8 cellular contexts compared by ENCODE assay signal in the genomic region with DNA sequence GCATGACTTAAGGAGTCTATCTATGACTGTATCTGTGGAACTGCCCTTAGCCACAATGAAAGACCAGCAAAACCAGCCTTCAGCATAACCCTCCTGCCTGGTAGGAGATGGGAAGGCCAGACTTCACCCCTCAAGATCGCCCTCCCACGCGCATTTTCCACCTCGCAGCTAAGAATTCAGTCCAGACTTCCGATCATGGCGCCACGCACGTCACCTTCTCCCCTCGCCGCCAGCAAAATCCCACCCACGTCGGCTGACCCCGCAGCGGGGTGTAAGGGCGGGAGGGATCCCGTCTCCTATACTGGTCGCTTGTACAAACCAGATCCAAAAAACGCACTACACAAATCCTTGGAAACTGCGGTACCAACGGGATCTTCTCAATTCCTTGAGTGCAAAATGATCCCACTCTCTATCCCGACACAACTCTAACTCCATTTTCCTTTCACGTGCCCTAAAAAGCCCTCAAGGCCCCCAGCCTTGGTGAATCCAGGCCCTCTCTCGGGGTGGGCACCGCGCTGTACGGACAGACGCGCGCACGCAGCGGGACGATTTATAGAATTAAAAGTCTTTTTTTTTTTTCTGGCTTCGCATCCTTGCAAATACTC. TPM values are rescaled to one million over a fixed set of nuclear protein-coding genes. Genes with fewer than 3 reads are reported as not detected.
DNase-seq lines count a peak whose midpoint lies in the region; ATAC-seq, FAIRE-seq and TF ChIP-seq lines count a peak whose summit lies in the region.

No MANE protein-coding gene starts in this region.

- H4K20me1 ChIP-seq in K562 (replicated peaks; ENCODE audit: control insufficient read depth, insufficient read depth, low read length): no peaks in the 10 kb centered on the region

- peak overlapping the region; percentile 78 for H3K4me2 ChIP-seq in K562 (ENCODE audit: insufficient read depth, low read length)

- TF ChIP-seq EP300 in K562 (IDR thresholded peaks at IDR 0.05; ENCODE audit: low read length): no peak

- TF ChIP-seq POLR2A in K562 (conservative IDR thresholded peaks at IDR 0.05): no peak

- ATAC-seq in T-helper 17 cell (peak; percentile 8), K562 (no peak), GM19351 (IDR thresholded peaks at IDR 0.05; ENCODE audit: unreplicated experiment) (no peak)

- H3K4me3 ChIP-seq in K562 (peak overlapping the region; percentile 80), iPS-11a (ENCODE audit: low read depth, low read length) (peak overlapping the region; percentile 70), retinal pigment epithelial cell (ENCODE audit: low read length) (peak overlapping the region; percentile 56)

- peak overlapping the region in 1 of 2 experiments; percentile 78; a peak in 3 of 4 replicates for H3K9ac ChIP-seq in K562 (ENCODE audit: insufficient read depth in 1 of 2, low read depth in 2 of 2, low read length in 2 of 2)

- peaks cover 37% of the 10 kb centered on the region for H3K79me2 ChIP-seq in K562 (ENCODE audit: control insufficient read depth, insufficient read depth, low read length)

- TF ChIP-seq RAD21 in K562 (CRISPR knock-in tag; conservative IDR thresholded peaks at IDR 0.05 in 1 of 2, IDR thresholded peaks at IDR 0.05 in 1 of 2): no peak

- DNase-seq in CD14-positive monocyte (ENCODE audit: low spot score) (no peak), HTR-8/SVneo (ENCODE audit: insufficient read length, low spot score) (peak; percentile 51), T-helper 17 cell (peak in 2 of 3 donors; percentile 19 to 31), K562 (ENCODE audit: extremely low read depth in 1 of 4, low spot score in 3 of 4) (no peak), retinal pigment epithelial cell (ENCODE audit: low read depth) (no peak), 8988T (no peak)

- POLR2A ChIA-PET in K562 (lab: Yijun Ruan, JAX): no interaction called here

- no TSS peak for BruUV-seq in K562 (replicated peaks; lab: Mats Ljungman, UMichigan)

- CTCF ChIA-PET in K562 (lab: Yijun Ruan, JAX; ENCODE audit: low intra/inter-chr PET ratio): no interaction called here

- no peaks in the 10 kb centered on the region for H3K9me3 ChIP-seq in T-helper 17 cell (ENCODE audit: control insufficient read depth, low read length, poor library complexity, severe bottlenecking)
- no peaks in the 10 kb centered on the region for H3K9me3 ChIP-seq in K562 (replicated peaks; ENCODE audit: control insufficient read depth, insufficient read depth, low read depth, low read length)

- H2AFZ ChIP-seq in K562 (ENCODE audit: low read depth, low read length): peak overlapping the region; percentile 99

- WGBS in K562 (ENCODE audit: insufficient coverage, low coverage, missing lambda C conversion rate): 82% methylated on average over 19 of the region's 33 CpGs

- H3K27me3 Mint-ChIP-seq in CD14-positive monocyte (ENCODE audit: low read depth in 3 of 3) (peaks cover 8 to 40% (median 18%) of the 10 kb centered on the region in 3 donors), T-helper 17 cell (no peaks in the 10 kb centered on the region)

- peaks cover 0 to 4% (median 2%) of the 10 kb centered on the region in 7 donors for H3K9me3 Mint-ChIP-seq in CD14-positive monocyte

- FAIRE-seq in HTR-8/SVneo (lab: Jason Lieb, UNC): no peak
- FAIRE-seq in K562 (lab: Jason Lieb, UNC): no peak

- no peaks in the 10 kb centered on the region for H3K9me1 ChIP-seq in K562 (ENCODE audit: control insufficient read depth, insufficient read depth, low read length)

- H3K4me3 Mint-ChIP-seq in CD14-positive monocyte (peak overlapping the region; percentile 99 to 100), T-helper 17 cell (peak overlapping the region; percentile 98)

- no peaks in the 10 kb centered on the region for H3K36me3 ChIP-seq in K562 (ENCODE audit: control insufficient read depth, insufficient read depth, low read length)

- H3K36me3 Mint-ChIP-seq in CD14-positive monocyte (no peaks in the 10 kb centered on the region), T-helper 17 cell (ENCODE audit: low read depth) (no peaks in the 10 kb centered on the region)

- in situ Hi-C loops in K562 (cut with MboI): no loop called here

- no peak for TF ChIP-seq CTCF in CD14-positive monocyte (IDR thresholded peaks at IDR 0.05)
- no peak for TF ChIP-seq CTCF in K562 (IDR thresholded peaks at IDR 0.05 in 2 of 3, conservative IDR thresholded peaks at IDR 0.05 in 1 of 3; ENCODE audit: insufficient read depth in 2 of 3, low read depth in 1 of 3, low read length in 3 of 3)
- TF ChIP-seq CTCF in retinal pigment epithelial cell (conservative IDR thresholded peaks at IDR 0.05; ENCODE audit: low read depth, low read length): no peak

- H3K27ac Mint-ChIP-seq in CD14-positive monocyte: peak overlapping the region in 6 of 7 donors; percentile 61 to 90 (median 80)
- H3K27ac Mint-ChIP-seq in T-helper 17 cell: peak overlapping the region; percentile 94

- peak overlapping the region; percentile 85 for H3K27ac ChIP-seq in K562 (ENCODE audit: extremely low read depth, low read depth, low read length)

- peaks cover 2 to 23% of the 10 kb centered on the region in 2 experiments; a peak in 3 of 5 replicates for H3K4me1 ChIP-seq in K562 (replicated peaks in 1 of 2; ENCODE audit: control insufficient read depth in 2 of 2, insufficient read depth in 2 of 2, low read length in 2 of 2)

- H3K4me1 Mint-ChIP-seq in CD14-positive monocyte (peaks cover 40% of the 10 kb centered on the region), T-helper 17 cell (peaks cover 15% of the 10 kb centered on the region)

- intact Hi-C loops in CD14-positive monocyte (cut with micrococcal nuclease) (loop anchor here (5.0 to 10.0 kb wide), 3 partner anchors 110 to 640 kb away; a partner anchor contains a TSS), K562 (cut with micrococcal nuclease) (no loop called here)

- H3K27me3 ChIP-seq in K562 (ENCODE audit: control insufficient read depth in 2 of 2, insufficient read depth in 2 of 2, low read length in 2 of 2): no peaks in the 10 kb centered on the region

TF ChIP-seq in K562, 482 proteins besides CTCF, POLR2A, EP300 and RAD21 (continues in another document):
- TF ChIP-seq SIRT6 (IDR thresholded peaks at IDR 0.05; ENCODE audit: low read depth, low read length): no peak
- TF ChIP-seq TARDBP (IDR thresholded peaks at IDR 0.05): no peak
- TF ChIP-seq RBM17 (IDR thresholded peaks at IDR 0.05; ENCODE audit: borderline replicate concordance, low read depth, low read length): no peak
- TF ChIP-seq, protein P1, sequence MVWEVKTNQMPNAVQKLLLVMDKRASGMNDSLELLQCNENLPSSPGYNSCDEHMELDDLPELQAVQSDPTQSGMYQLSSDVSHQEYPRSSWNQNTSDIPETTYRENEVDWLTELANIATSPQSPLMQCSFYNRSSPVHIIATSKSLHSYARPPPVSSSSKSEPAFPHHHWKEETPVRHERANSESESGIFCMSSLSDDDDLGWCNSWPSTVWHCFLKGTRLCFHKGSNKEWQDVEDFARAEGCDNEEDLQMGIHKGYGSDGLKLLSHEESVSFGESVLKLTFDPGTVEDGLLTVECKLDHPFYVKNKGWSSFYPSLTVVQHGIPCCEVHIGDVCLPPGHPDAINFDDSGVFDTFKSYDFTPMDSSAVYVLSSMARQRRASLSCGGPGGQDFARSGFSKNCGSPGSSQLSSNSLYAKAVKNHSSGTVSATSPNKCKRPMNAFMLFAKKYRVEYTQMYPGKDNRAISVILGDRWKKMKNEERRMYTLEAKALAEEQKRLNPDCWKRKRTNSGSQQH (CRISPR knock-in tag; IDR thresholded peaks at IDR 0.05): no peak
- TF ChIP-seq, protein P2, sequence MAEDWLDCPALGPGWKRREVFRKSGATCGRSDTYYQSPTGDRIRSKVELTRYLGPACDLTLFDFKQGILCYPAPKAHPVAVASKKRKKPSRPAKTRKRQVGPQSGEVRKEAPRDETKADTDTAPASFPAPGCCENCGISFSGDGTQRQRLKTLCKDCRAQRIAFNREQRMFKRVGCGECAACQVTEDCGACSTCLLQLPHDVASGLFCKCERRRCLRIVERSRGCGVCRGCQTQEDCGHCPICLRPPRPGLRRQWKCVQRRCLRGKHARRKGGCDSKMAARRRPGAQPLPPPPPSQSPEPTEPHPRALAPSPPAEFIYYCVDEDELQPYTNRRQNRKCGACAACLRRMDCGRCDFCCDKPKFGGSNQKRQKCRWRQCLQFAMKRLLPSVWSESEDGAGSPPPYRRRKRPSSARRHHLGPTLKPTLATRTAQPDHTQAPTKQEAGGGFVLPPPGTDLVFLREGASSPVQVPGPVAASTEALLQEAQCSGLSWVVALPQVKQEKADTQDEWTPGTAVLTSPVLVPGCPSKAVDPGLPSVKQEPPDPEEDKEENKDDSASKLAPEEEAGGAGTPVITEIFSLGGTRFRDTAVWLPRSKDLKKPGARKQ (CRISPR knock-in tag; IDR thresholded peaks at IDR 0.05): peak; percentile 78; the same call in 1 of the 2 replicates

RNA-seq across cellular contexts. Expression of a gene that starts 1.0 kb away (rescaled TPM):
- polyA plus RNA-seq in CD14-positive monocyte (1 to 10 TPM; 4.1 to 6.4 TPM), K562 (2011; rRNA removed) (4.4 and 6.9 TPM in 2 replicates), K562 (2014; fragmentation: Illumina TruSeq; extraction: Trizol) (3.8 and 5.0 TPM in 2 replicates), K562 (2014; fragmentation: Nextera tagmentation; extraction: Ambion mirVana) (1 to 10 TPM in 1 of 2 experiments, under 1 TPM in 1; 0.73 to 1.0 TPM), K562 (2014; rRNA removed) (1.7 and 2.6 TPM in 2 replicates)
- total RNA-seq in T-helper 17 cell (10 to 100 TPM; 11.3 to 12.4 TPM), K562 (2014; rRNA removed) (0.82 and 1.5 TPM in 2 replicates), K562 (2014; rRNA removed; fragmentation: Illumina TruSeq; extraction: Trizol) (3.2 and 3.3 TPM in 2 replicates), K562 (2015; rRNA removed; fragmentation: Illumina TruSeq; extraction: Trizol) (3.3 and 3.6 TPM in 2 replicates), K562 (2021) (3.8 and 4.5 TPM in 2 replicates)
- total RNA-seq in K562 (2011; cell fraction: chromatin; rRNA removed; ENCODE audit: low replicate concordance): 9.0 and 18.4 TPM in 2 replicates
- 3.4 and 4.0 TPM in 2 replicates for total RNA-seq in K562 (2011; cell fraction: nucleolus; rRNA removed)
- total RNA-seq in K562 (2011; cell fraction: nucleoplasm; rRNA removed): 10.2 and 18.2 TPM in 2 replicates
- 1.6 and 3.4 TPM in 2 replicates for polyA plus RNA-seq in K562 (2011; cell fraction: cytosol; rRNA removed)
- 1.9 and 3.1 TPM in 2 replicates for polyA plus RNA-seq in K562 (2011; cell fraction: nucleus; rRNA removed)
- polyA plus RNA-seq in K562 (2012): 2.7 and 3.1 TPM in 2 replicates
- polyA minus RNA-seq in K562 (2011; rRNA and poly(A)+ RNA removed): 14.7 and 19.6 TPM in 2 replicates
- 4.9 and 6.9 TPM in 2 replicates for polyA minus RNA-seq in K562 (2011; cell fraction: cytosol; rRNA and poly(A)+ RNA removed)
- polyA minus RNA-seq in K562 (2011; cell fraction: nucleus; rRNA and poly(A)+ RNA removed): 1.3 and 3.6 TPM in 2 replicates

Comparison
In these comparisons a context has a peak if more than half of its experiments do, and no peak if none do; other contexts are left out.
1. DNase-seq: peak in HTR-8/SVneo (single experiment) and T-helper 17 cell (2 of 3); none in CD14-positive monocyte (single experiment), K562 (0 of 4), retinal pigment epithelial cell (single experiment) and 8988T (single experiment).
2. Peak in every context shown above with its lines, with median percentiles within 50 percentile points of each other: H3K4me3 ChIP-seq.